In genomic region chr3:72597756-72598195, GRCh38 we compare ENCODE assay signal across 13 cellular contexts.
DNase-seq lines count a peak whose midpoint lies in the region; ATAC-seq, FAIRE-seq and TF ChIP-seq lines count a peak whose summit lies in the region.
"Had no signal": no experiment of that assay in that cellular context is flagged by ENCODE, and none has a peak within 500 bp of the region (broad histone marks: within the 10 kb centered on the region; RNA-seq: fewer than 3 reads in every experiment).

No MANE protein-coding gene starts in this region.

- H3K27me3 Mint-ChIP-seq in type B pancreatic cell, result peaks cover 13% of the 10 kb centered on the region

- H3K4me1 ChIP-seq in cardiac muscle cell (ENCODE audit: low read depth) (peaks cover 14% of the 10 kb centered on the region), H1 (replicated peaks in 1 of 4; ENCODE audit: control insufficient read depth in 3 of 4, insufficient read depth in 4 of 4, low read length in 3 of 4) (peaks cover 0 to 8% (median 4%) of the 10 kb centered on the region in 4 experiments; a peak in 5 of 7 replicates), esophagus muscularis mucosa (no peaks in the 10 kb centered on the region)
- H3K4me1 ChIP-seq: thyroid gland had no signal

- H2AFZ ChIP-seq in H1 (ENCODE audit: low read length), result peak overlapping the region; percentile 78; the same call in 1 of the 2 replicates

- H2BK120ac ChIP-seq in H1 (replicated peaks; ENCODE audit: low read depth, low read length), result no peak overlapping the region

- H3K4me1 Mint-ChIP-seq in type B pancreatic cell (ENCODE audit: unreplicated experiment), result peaks cover 40% of the 10 kb centered on the region

- H3K79me1 ChIP-seq in H1 (ENCODE audit: low read depth, low read length), result no peaks in the 10 kb centered on the region

- H3K9me3 ChIP-seq in cardiac muscle cell (ENCODE audit: low read depth) (no peaks in the 10 kb centered on the region), H1 (ENCODE audit: insufficient read depth in 2 of 2, low read depth in 1 of 2, low read length in 1 of 2) (no peaks in the 10 kb centered on the region), esophagus muscularis mucosa (no peaks in the 10 kb centered on the region)
- H3K9me3 ChIP-seq: left ventricle myocardium inferior, thyroid gland had no signal

- 59% methylated on average over 5 of the region's 5 CpGs; no CpG with 5 or more reads in 1 of the 2 experiments for WGBS in H1 (ENCODE audit: extremely low coverage in 1 of 2, insufficient coverage in 1 of 2, insufficient read length in 1 of 2, insufficient replicate concordance in 2 of 2, low coverage in 1 of 2, low lambda C conversion rate in 2 of 2, missing lambda C conversion rate in 1 of 2), 2 experiments
- WGBS in esophagus muscularis mucosa, result no CpG with 5 or more reads among the region's 5 CpGs

- CTCF ChIA-PET in H1 (lab: Charles Lee; ENCODE audit: partially characterized antibody), result interaction anchor here (0.6 to 2.7 kb wide), 5 partner anchors 10 to 296 kb away, joined by 3 to 18 read pairs (median 5); no protein-coding TSS in a partner anchor

- ATAC-seq in Right ventricle myocardium superior (ENCODE audit: poor library complexity), result no peak

- no peak overlapping the region for H3K23ac ChIP-seq in H1 (ENCODE audit: insufficient read length)

- H3K27me3 ChIP-seq in cardiac muscle cell (no peaks in the 10 kb centered on the region), H1 (replicated peaks in 1 of 4; ENCODE audit: control insufficient read depth in 3 of 4, extremely low read depth in 1 of 4, insufficient read depth in 3 of 4, low read length in 3 of 4) (no peaks in the 10 kb centered on the region), esophagus muscularis mucosa (no peaks in the 10 kb centered on the region)
- H3K27me3 ChIP-seq: thyroid gland had no signal

- FAIRE-seq in H1 (lab: Jason Lieb, UNC), result peak; percentile 28

- peak; percentile 14 to 41 for DNase-seq in cardiac muscle cell (ENCODE audit: low read depth in 1 of 2, low spot score in 1 of 2)
- DNase-seq in Right ventricle myocardium superior, result no peak
- peak; percentile 34 for DNase-seq in NCI-H748 (lab: John Stamatoyannopoulos, UW; ENCODE audit: unreplicated experiment)
- no peak for DNase-seq in H1 (ENCODE audit: low read depth in 1 of 2, low spot score in 2 of 2)
- no peak for DNase-seq in type B pancreatic cell (ENCODE audit: extremely low spot score, unreplicated experiment)
- DNase-seq in esophagus muscularis mucosa (ENCODE audit: extremely low spot score), result no peak
- DNase-seq in C1 segment of cervical spinal cord (lab: John Stamatoyannopoulos, UW), result no peak
- DNase-seq in pons (ENCODE audit: low spot score), result no peak
- DNase-seq: activated CD8-positive, alpha-beta memory T cell treated with anti-CD3 and anti-CD28 coated beads, Interleukin-2, amount 50 U/mL, for 48 hours; brain microvascular endothelial cell; left ventricle myocardium inferior; NCI-H774 had no signal

- no peaks in the 10 kb centered on the region for H4K20me1 ChIP-seq in H1 (replicated peaks in 1 of 2; ENCODE audit: control insufficient read depth in 1 of 2, insufficient read depth in 2 of 2, low read length in 2 of 2)

- no peaks in the 10 kb centered on the region for H3K79me2 ChIP-seq in H1 (ENCODE audit: control insufficient read depth in 1 of 2, insufficient read depth in 2 of 2, low read length in 2 of 2)

- no peak for TF ChIP-seq CTCF in cardiac muscle cell (IDR thresholded peaks at IDR 0.05; ENCODE audit: low read depth, low read length)
- no peak for TF ChIP-seq CTCF in H1 (IDR thresholded peaks at IDR 0.05; ENCODE audit: control extremely low read depth in 1 of 3, insufficient read depth in 1 of 3, low read depth in 1 of 3, low read length in 3 of 3)
- no peak for TF ChIP-seq CTCF in type B pancreatic cell (conservative IDR thresholded peaks at IDR 0.05)
- TF ChIP-seq CTCF in esophagus muscularis mucosa (IDR thresholded peaks at IDR 0.05), result no peak

- no peak overlapping the region for H3K14ac ChIP-seq in H1 (ENCODE audit: insufficient read length)

- H3K4me2 ChIP-seq in H1 (ENCODE audit: insufficient read depth in 1 of 2, low read depth in 2 of 2, low read length in 2 of 2), result peak overlapping the region in 1 of 2 experiments; percentile 54; a peak in 2 of 4 replicates

- H3K56ac ChIP-seq in H1 (replicated peaks; ENCODE audit: insufficient read length, low read depth, low read length), result no peak overlapping the region

- H3K36me3 ChIP-seq in cardiac muscle cell (no peaks in the 10 kb centered on the region), H1 (ENCODE audit: control insufficient read depth in 2 of 4, insufficient read depth in 4 of 4, low read length in 3 of 4) (no peaks in the 10 kb centered on the region), esophagus muscularis mucosa (no peaks in the 10 kb centered on the region)
- H3K36me3 ChIP-seq: brain microvascular endothelial cell, left ventricle myocardium inferior, thyroid gland had no signal

- no peak overlapping the region for H3K27ac ChIP-seq in cardiac muscle cell
- H3K27ac ChIP-seq in H1 (ENCODE audit: low read depth, low read length), result no peak overlapping the region
- no peak overlapping the region for H3K27ac ChIP-seq in esophagus muscularis mucosa (replicated peaks in 1 of 4)
- H3K27ac ChIP-seq: brain microvascular endothelial cell, left ventricle myocardium inferior, thyroid gland had no signal

- no peak overlapping the region; the same call in 1 of the 2 replicates for H4K8ac ChIP-seq in H1 (ENCODE audit: extremely low read depth, insufficient read depth, low read length)

- peak overlapping the region; percentile 17 for H3K18ac ChIP-seq in H1 (ENCODE audit: extremely low read depth, low read length)

- H3K9me3 Mint-ChIP-seq in type B pancreatic cell, result no peaks in the 10 kb centered on the region

- no peak overlapping the region for H3K9ac ChIP-seq in H1 (replicated peaks in 1 of 4; ENCODE audit: extremely low read depth in 1 of 4, low read depth in 3 of 4, low read length in 3 of 4)

- H3K4me3 ChIP-seq in cardiac muscle cell, result no peak overlapping the region
- no peak overlapping the region for H3K4me3 ChIP-seq in H1 (ENCODE audit: extremely low read depth in 1 of 4, insufficient read depth in 2 of 4, low read depth in 3 of 4, low read length in 4 of 4)
- H3K4me3 ChIP-seq in esophagus muscularis mucosa, result no peak overlapping the region
- H3K4me3 ChIP-seq: left ventricle myocardium inferior, thyroid gland had no signal

- no peak overlapping the region for H3K4ac ChIP-seq in H1 (replicated peaks; ENCODE audit: insufficient read length, low read depth, low read length)

- H3K23me2 ChIP-seq in H1 (ENCODE audit: low read depth, low read length), result no peaks in the 10 kb centered on the region

- no peak overlapping the region for H2BK15ac ChIP-seq in H1 (ENCODE audit: low read length)

- H3K4me3 Mint-ChIP-seq in type B pancreatic cell, result peak overlapping the region; percentile 15

- no peak overlapping the region for H2AK5ac ChIP-seq in H1 (ENCODE audit: low read depth, low read length)

- TF ChIP-seq EP300 in H1 (IDR thresholded peaks at IDR 0.05; ENCODE audit: borderline replicate concordance in 1 of 2, low read depth in 2 of 2, low read length in 2 of 2), result no peak
- TF ChIP-seq EP300 in esophagus muscularis mucosa (IDR thresholded peaks at IDR 0.05), result no peak

- H4K91ac ChIP-seq in H1 (replicated peaks; ENCODE audit: insufficient read length, low read length), result no peak overlapping the region

- H2BK20ac ChIP-seq in H1 (ENCODE audit: low read length), result 0 out of 2 replicates have a peak overlapping the region, but pooled peaks have one; percentile 2

- TF ChIP-seq POLR2A in H1 (IDR thresholded peaks at IDR 0.05; ENCODE audit: control extremely low read depth in 1 of 2, low read depth in 2 of 2, low read length in 2 of 2) (no peak), esophagus muscularis mucosa (IDR thresholded peaks at IDR 0.05; ENCODE audit: low read depth) (no peak)

- intact Hi-C loops in Right ventricle myocardium superior (cut with DNase I) (no loop called here), esophagus muscularis mucosa (cut with DNase I) (no loop called here)

- H2BK5ac ChIP-seq in H1 (ENCODE audit: low read depth, low read length), result peak overlapping the region; percentile 76; the same call in 1 of the 2 replicates

- TF ChIP-seq RAD21 in H1 (IDR thresholded peaks at IDR 0.05 in 1 of 2, conservative IDR thresholded peaks at IDR 0.05 in 1 of 2; ENCODE audit: low read depth in 2 of 2, low read length in 2 of 2), result peak in 1 of 2 experiments; percentile 18; a peak in 2 of 4 replicates

- H4K5ac ChIP-seq in H1 (ENCODE audit: insufficient read length, low read depth, low read length), result no peak overlapping the region

- POLR2A ChIA-PET in H1 (lab: Charles Lee; ENCODE audit: partially characterized antibody), result interaction anchor here (0.8 kb wide), 1 partner anchor 37 kb away, joined by 3 read pairs; no protein-coding TSS in a partner anchor

- H3K36me3 Mint-ChIP-seq in type B pancreatic cell, result no peaks in the 10 kb centered on the region

- H3K27ac Mint-ChIP-seq in type B pancreatic cell, result peak overlapping the region; percentile 35

- no peak overlapping the region for H2BK12ac ChIP-seq in H1 (ENCODE audit: low read depth, low read length)

TF ChIP-seq in H1, 55 proteins besides CTCF, POLR2A, EP300 and RAD21 (continues in another document):
- no peak for TF ChIP-seq BACH1 (IDR thresholded peaks at IDR 0.05; ENCODE audit: low read length)
- TF ChIP-seq MAFK (IDR thresholded peaks at IDR 0.05; ENCODE audit: low read depth, low read length), result peak; percentile 75
- no peak for TF ChIP-seq SAP30 (IDR thresholded peaks at IDR 0.05; ENCODE audit: insufficient read depth, insufficient replicate concordance, low read length)
- TF ChIP-seq NRF1 (IDR thresholded peaks at IDR 0.05; ENCODE audit: low read depth, low read length), result no peak

Comparison
In these comparisons a context has a peak if more than half of its experiments do, and no peak if none do; other contexts are left out.
1. DNase-seq: peak in cardiac muscle cell (2 of 2) and NCI-H748 (single experiment); none in Right ventricle myocardium superior (single experiment), H1 (0 of 2), type B pancreatic cell (single experiment), esophagus muscularis mucosa (single experiment), C1 segment of cervical spinal cord (0 of 14) and pons (single experiment).